In genomic region chr17:48724241-48725004, GRCh38 we compare ENCODE assay signal across 9 cellular contexts. TPM values are rescaled to one million over a fixed set of nuclear protein-coding genes. Genes with fewer than 3 reads are reported as not detected.
DNase-seq lines count a peak whose midpoint lies in the region; ATAC-seq, FAIRE-seq and TF ChIP-seq lines count a peak whose summit lies in the region.
"Had no signal": no experiment of that assay in that cellular context is flagged by ENCODE, and none has a peak within 500 bp of the region (broad histone marks: within the 10 kb centered on the region; RNA-seq: fewer than 3 reads in every experiment).

No MANE protein-coding gene starts in this region.

- H3K27me3 ChIP-seq in ascending aorta (peaks cover 64% of the 10 kb centered on the region), hepatocyte (peaks cover 99% of the 10 kb centered on the region), skeletal muscle satellite cell (ENCODE audit: control insufficient read depth, insufficient read depth, low read length) (peaks cover 96% of the 10 kb centered on the region)

- WGBS in hepatocyte (ENCODE audit: low lambda C conversion rate, missing lambda C conversion rate): 16% methylated on average over 28 of the region's 32 CpGs

- FAIRE-seq in G401.6 (lab: Jason Lieb, UNC): peak; percentile 95
- FAIRE-seq: islet of Langerhans had no signal

- peak overlapping the region; percentile 55 for H3K4me2 ChIP-seq in hepatocyte
- H3K4me2 ChIP-seq in skeletal muscle satellite cell (ENCODE audit: low read length): peak overlapping the region; percentile 52

- H3K9ac ChIP-seq in skeletal muscle satellite cell (ENCODE audit: low read depth, low read length): no peak overlapping the region

- H3K4me3 ChIP-seq in ascending aorta (peak overlapping the region in 1 of 2 donors; percentile 19), hepatocyte (no peak overlapping the region), skeletal muscle satellite cell (ENCODE audit: low read length) (no peak overlapping the region)

- peak; percentile 53 to 77 (median 62) for TF ChIP-seq CTCF in ascending aorta (IDR thresholded peaks at IDR 0.05)
- peak; percentile 83 for TF ChIP-seq CTCF in hepatocyte (IDR thresholded peaks at IDR 0.05; ENCODE audit: poor library complexity)

- H3K79me2 ChIP-seq in hepatocyte: no peaks in the 10 kb centered on the region

- no peaks in the 10 kb centered on the region for H4K20me1 ChIP-seq in hepatocyte (ENCODE audit: insufficient read depth, poor library complexity, severe bottlenecking)

- no peak overlapping the region for H3K27ac ChIP-seq in ascending aorta
- no peak overlapping the region for H3K27ac ChIP-seq in hepatocyte

- ATAC-seq in HG03045 (IDR thresholded peaks at IDR 0.05; ENCODE audit: unreplicated experiment): no peak
- ATAC-seq in GM19467 (IDR thresholded peaks at IDR 0.05; ENCODE audit: unreplicated experiment): no peak

- H3K36me3 ChIP-seq in ascending aorta (no peaks in the 10 kb centered on the region), hepatocyte (replicated peaks; ENCODE audit: insufficient read depth, low read depth) (no peaks in the 10 kb centered on the region), skeletal muscle satellite cell (ENCODE audit: insufficient read depth, low read length) (no peaks in the 10 kb centered on the region)

- DNase-seq in NCI-H1092 treated with DMSO at 0.1 percent for 48 hours (lab: John Stamatoyannopoulos, UW): peak; percentile 59
- DNase-seq in T-helper 9 cell: peak; percentile 73
- peak in 1 of 2 donors; percentile 89 for DNase-seq in ascending aorta (ENCODE audit: low spot score in 2 of 2)
- peak; percentile 91 for DNase-seq in hepatocyte (ENCODE audit: low spot score)

- intact Hi-C loops in ascending aorta (cut with DNase I): loop anchor here (2.0 to 5.0 kb wide), 2 partner anchors 154 to 273 kb away; partner anchors contain the start of gene IGF2BP1

- no peaks in the 10 kb centered on the region for H3K9me2 ChIP-seq in hepatocyte (replicated peaks; ENCODE audit: insufficient read depth)

- H3K9me3 ChIP-seq in ascending aorta (no peaks in the 10 kb centered on the region), hepatocyte (ENCODE audit: low read depth) (no peaks in the 10 kb centered on the region), skeletal muscle satellite cell (replicated peaks; ENCODE audit: low read length) (no peaks in the 10 kb centered on the region)

- H2AFZ ChIP-seq in hepatocyte: no peak overlapping the region

- H3K4me1 ChIP-seq in ascending aorta: peaks cover 6 to 11% of the 10 kb centered on the region in 2 donors
- H3K4me1 ChIP-seq in hepatocyte (ENCODE audit: insufficient read depth): peaks cover 4% of the 10 kb centered on the region
- H3K4me1 ChIP-seq in skeletal muscle satellite cell (ENCODE audit: control insufficient read depth, insufficient read depth, low read length): peaks cover 4% of the 10 kb centered on the region

RNA-seq across cellular contexts. Expression of gene PRAC2, which starts 1.4 kb away (rescaled TPM):
- total RNA-seq in ascending aorta (not detected), hepatocyte (not detected in 2 replicates)
- polyA plus RNA-seq in hepatocyte: 1.5 TPM in 1 of 2 replicates, not detected in the other
- total RNA-seq in skeletal muscle satellite cell (2012; rRNA removed): not detected in 2 replicates

RNA-seq across cellular contexts. Expression of gene PRAC1, which starts 2.1 kb away (rescaled TPM):
- total RNA-seq in ascending aorta (not detected), hepatocyte (not detected in 2 replicates)
- not detected in 2 replicates for polyA plus RNA-seq in hepatocyte
- total RNA-seq in skeletal muscle satellite cell (2012; rRNA removed): not detected in 2 replicates

RNA-seq across cellular contexts. Expression of gene HOXB13, which starts 4.1 kb away (rescaled TPM):
- total RNA-seq in ascending aorta: not detected
- total RNA-seq in hepatocyte: 0.13 and 0.20 TPM in 2 replicates
- 0.28 and 0.40 TPM in 2 replicates for polyA plus RNA-seq in hepatocyte
- total RNA-seq in skeletal muscle satellite cell (2012; rRNA removed): under 0.01 TPM in 1 of 2 replicates, not detected in the other
